In genomic region chr19:35973487-35973886, GRCh38 we compare ENCODE assay signal across 25 cellular contexts. TPM values are rescaled to one million over a fixed set of nuclear protein-coding genes. Genes with fewer than 3 reads are reported as not detected.
DNase-seq lines count a peak whose midpoint lies in the region; ATAC-seq and TF ChIP-seq lines count a peak whose summit lies in the region.
"Had no signal": no experiment of that assay in that cellular context is flagged by ENCODE, and none has a peak within 500 bp of the region (broad histone marks: within the 10 kb centered on the region; RNA-seq: fewer than 3 reads in every experiment).

No MANE protein-coding gene starts in this region.

- no peak overlapping the region for H3K9ac ChIP-seq in Karpas-422 (ENCODE audit: low read length)

- ATAC-seq in mucosa of descending colon (peak; percentile 43), GM18867 (IDR thresholded peaks at IDR 0.05; ENCODE audit: unreplicated experiment) (no peak), HG02571 (IDR thresholded peaks at IDR 0.05; ENCODE audit: unreplicated experiment) (no peak)
- ATAC-seq: activated T-cell treated with anti-CD3 and anti-CD28 coated beads, Interleukin-2, amount 50 U/mL, for 4 hours; stimulated activated naive CD8-positive, alpha-beta T cell treated with anti-CD3 and anti-CD28 coated beads, Interleukin-15, amount 100 ng/mL, for 72 hours had no signal

- H3K9me2 ChIP-seq in Karpas-422 (replicated peaks; ENCODE audit: insufficient read depth, low read length) = no peaks in the 10 kb centered on the region

- H3K4me1 ChIP-seq in Karpas-422 (ENCODE audit: low read length) (peaks cover 5% of the 10 kb centered on the region), mucosa of descending colon (ENCODE audit: low read depth) (no peaks in the 10 kb centered on the region)
- H3K4me1 ChIP-seq: vagina had no signal

- intact Hi-C loops in mucosa of descending colon (cut with DNase I, micrococcal nuclease) = no loop called here

- H2AFZ ChIP-seq in Karpas-422 (ENCODE audit: low read length) = no peak overlapping the region

- no peak overlapping the region for H3K4me3 ChIP-seq in Karpas-422 (ENCODE audit: low read length)
- no peak overlapping the region for H3K4me3 ChIP-seq in mucosa of descending colon
- H3K4me3 ChIP-seq: lung, smooth muscle cell, vagina had no signal

- no peaks in the 10 kb centered on the region for H3K79me2 ChIP-seq in Karpas-422 (ENCODE audit: low read length)

- H3K9me3 ChIP-seq in Karpas-422 (ENCODE audit: low read length) (no peaks in the 10 kb centered on the region), mucosa of descending colon (no peaks in the 10 kb centered on the region)
- H3K9me3 ChIP-seq: vagina had no signal

- H4K20me1 ChIP-seq in Karpas-422 (ENCODE audit: insufficient read depth, low read depth, low read length) = no peaks in the 10 kb centered on the region

- no peaks in the 10 kb centered on the region for H3K36me3 ChIP-seq in Karpas-422 (ENCODE audit: insufficient read depth, low read length)
- H3K36me3 ChIP-seq in mucosa of descending colon (ENCODE audit: low read depth) = no peaks in the 10 kb centered on the region
- H3K36me3 ChIP-seq: brain microvascular endothelial cell, vagina had no signal

- no peak overlapping the region for H3K27ac ChIP-seq in Karpas-422 (ENCODE audit: low read length)
- H3K27ac ChIP-seq: brain microvascular endothelial cell, vagina, VCaP had no signal

- no peak for TF ChIP-seq CTCF in mucosa of descending colon (IDR thresholded peaks at IDR 0.05)

- H3K27me3 ChIP-seq in Karpas-422 (ENCODE audit: low read length) = no peaks in the 10 kb centered on the region
- H3K27me3 ChIP-seq: brain microvascular endothelial cell, vagina had no signal

- DNase-seq in NCI-H1694 treated with DMSO at 0.1 percent for 48 hours (lab: John Stamatoyannopoulos, UW) (peak; percentile 14), NCI-H1694 (lab: John Stamatoyannopoulos, UW) (no peak), Karpas-422 (peak; percentile 62), mucosa of descending colon (no peak)
- DNase-seq in effector CD8-positive, alpha-beta T cell (lab: John Stamatoyannopoulos, UW) = no peak
- DNase-seq: activated CD4-positive, alpha-beta T cell treated with anti-CD3 and anti-CD28 coated beads, Interleukin-2, amount 50 U/mL, for 1 hour; activated T-cell treated with anti-CD3 and anti-CD28 coated beads, Interleukin-2, amount 50 U/mL, for 4 hours; brain microvascular endothelial cell; CD4-positive, alpha-beta memory T cell; effector CD4-positive, alpha-beta T cell; head of caudate nucleus; MM.1S; NCI-H1436; nephron progenitor cell; stimulated activated CD4-positive, alpha-beta T cell treated with anti-CD3 and anti-CD28 coated beads, Interleukin-1b, Interleukin-23, amount 100 ng/mL, for 48 hours; stimulated activated CD8-positive, alpha-beta memory T cell treated with anti-CD3 and anti-CD28 coated beads, Interleukin-4, amount 100 ng/mL, for 48 hours; stimulated activated naive CD8-positive, alpha-beta T cell treated with anti-CD3 and anti-CD28 coated beads, Interleukin-15, amount 100 ng/mL, for 72 hours had no signal

- H3K4me2 ChIP-seq in Karpas-422 (ENCODE audit: low read depth, low read length, poor library complexity, severe bottlenecking) = no peak overlapping the region
- H3K4me2 ChIP-seq: smooth muscle cell had no signal

TF ChIP-seq in PFSK-1, 5 proteins besides CTCF, POLR2A, EP300 and RAD21:
- no peak for TF ChIP-seq POLR2AphosphoS5 (IDR thresholded peaks at IDR 0.05; ENCODE audit: low read depth, low read length)
- TF ChIP-seq, protein P1, sequence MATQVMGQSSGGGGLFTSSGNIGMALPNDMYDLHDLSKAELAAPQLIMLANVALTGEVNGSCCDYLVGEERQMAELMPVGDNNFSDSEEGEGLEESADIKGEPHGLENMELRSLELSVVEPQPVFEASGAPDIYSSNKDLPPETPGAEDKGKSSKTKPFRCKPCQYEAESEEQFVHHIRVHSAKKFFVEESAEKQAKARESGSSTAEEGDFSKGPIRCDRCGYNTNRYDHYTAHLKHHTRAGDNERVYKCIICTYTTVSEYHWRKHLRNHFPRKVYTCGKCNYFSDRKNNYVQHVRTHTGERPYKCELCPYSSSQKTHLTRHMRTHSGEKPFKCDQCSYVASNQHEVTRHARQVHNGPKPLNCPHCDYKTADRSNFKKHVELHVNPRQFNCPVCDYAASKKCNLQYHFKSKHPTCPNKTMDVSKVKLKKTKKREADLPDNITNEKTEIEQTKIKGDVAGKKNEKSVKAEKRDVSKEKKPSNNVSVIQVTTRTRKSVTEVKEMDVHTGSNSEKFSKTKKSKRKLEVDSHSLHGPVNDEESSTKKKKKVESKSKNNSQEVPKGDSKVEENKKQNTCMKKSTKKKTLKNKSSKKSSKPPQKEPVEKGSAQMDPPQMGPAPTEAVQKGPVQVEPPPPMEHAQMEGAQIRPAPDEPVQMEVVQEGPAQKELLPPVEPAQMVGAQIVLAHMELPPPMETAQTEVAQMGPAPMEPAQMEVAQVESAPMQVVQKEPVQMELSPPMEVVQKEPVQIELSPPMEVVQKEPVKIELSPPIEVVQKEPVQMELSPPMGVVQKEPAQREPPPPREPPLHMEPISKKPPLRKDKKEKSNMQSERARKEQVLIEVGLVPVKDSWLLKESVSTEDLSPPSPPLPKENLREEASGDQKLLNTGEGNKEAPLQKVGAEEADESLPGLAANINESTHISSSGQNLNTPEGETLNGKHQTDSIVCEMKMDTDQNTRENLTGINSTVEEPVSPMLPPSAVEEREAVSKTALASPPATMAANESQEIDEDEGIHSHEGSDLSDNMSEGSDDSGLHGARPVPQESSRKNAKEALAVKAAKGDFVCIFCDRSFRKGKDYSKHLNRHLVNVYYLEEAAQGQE (IDR thresholded peaks at IDR 0.05; ENCODE audit: insufficient read depth in 1 of 2, low read depth in 2 of 2, low read length in 2 of 2) = peak; percentile 35 to 84; a peak in 2 of 4 replicates

RNA-seq across cellular contexts. Expression of gene SDHAF1, which starts 21.5 kb away (rescaled TPM):
- 23.4 and 71.2 TPM in 2 replicates for total RNA-seq in Karpas-422 (2014; rRNA removed; shearing (Covaris generic); ENCODE audit: low replicate concordance)
- 25.1 TPM for polyA plus RNA-seq in PFSK-1 (2012; ENCODE audit: insufficient read length, low read depth)
- total RNA-seq in mucosa of descending colon = 10 to 100 TPM; 18.1 to 22.0 (median 19.1) TPM

RNA-seq across cellular contexts. Expression of gene SYNE4, which starts 35.1 kb away (rescaled TPM):
- 1.2 and 1.8 TPM in 2 replicates for total RNA-seq in Karpas-422 (2014; rRNA removed; shearing (Covaris generic); ENCODE audit: low replicate concordance)
- 0.98 TPM for polyA plus RNA-seq in PFSK-1 (2012; ENCODE audit: insufficient read length, low read depth)
- 1 to 10 TPM; 3.5 to 7.9 (median 6.9) TPM for total RNA-seq in mucosa of descending colon
- total RNA-seq: osteocyte had no signal

RNA-seq across cellular contexts. Expression of gene LRFN3, which starts 37.3 kb away (rescaled TPM):
- 3.7 and 3.8 TPM in 2 replicates for total RNA-seq in Karpas-422 (2014; rRNA removed; shearing (Covaris generic); ENCODE audit: low replicate concordance)
- 16.3 TPM for polyA plus RNA-seq in PFSK-1 (2012; ENCODE audit: insufficient read length, low read depth)
- 10 to 100 TPM; 10.5 to 14.0 (median 10.5) TPM for total RNA-seq in mucosa of descending colon

RNA-seq across cellular contexts. Expression of gene ALKBH6, which starts 40.5 kb away (rescaled TPM):
- total RNA-seq in Karpas-422 (2014; rRNA removed; shearing (Covaris generic); ENCODE audit: low replicate concordance) = 11.1 and 48.4 TPM in 2 replicates
- polyA plus RNA-seq in PFSK-1 (2012; ENCODE audit: insufficient read length, low read depth) = 23.5 TPM
- 10 to 100 TPM; 20.2 to 24.1 (median 22.0) TPM for total RNA-seq in mucosa of descending colon

RNA-seq across cellular contexts. Expression of gene CLIP3, which starts 59.2 kb away (rescaled TPM):
- total RNA-seq in Karpas-422 (2014; rRNA removed; shearing (Covaris generic); ENCODE audit: low replicate concordance) = 0.72 and 1.2 TPM in 2 replicates
- polyA plus RNA-seq in PFSK-1 (2012; ENCODE audit: insufficient read length, low read depth) = 19.2 TPM
- 10 to 100 TPM in 1 of 3 donors, 1 to 10 TPM in 2; 4.6 to 68.9 (median 8.1) TPM for total RNA-seq in mucosa of descending colon

Comparison
In these comparisons a context has a peak if more than half of its experiments do, and no peak if none do; other contexts are left out.
1. DNase-seq: peak in NCI-H1694 treated with DMSO at 0.1 percent for 48 hours (single experiment) and Karpas-422 (single experiment); none in NCI-H1694 (single experiment), mucosa of descending colon (0 of 3) and effector CD8-positive, alpha-beta T cell (single experiment).